ENCODE assay signal across 33 cellular contexts in the genomic region with DNA sequence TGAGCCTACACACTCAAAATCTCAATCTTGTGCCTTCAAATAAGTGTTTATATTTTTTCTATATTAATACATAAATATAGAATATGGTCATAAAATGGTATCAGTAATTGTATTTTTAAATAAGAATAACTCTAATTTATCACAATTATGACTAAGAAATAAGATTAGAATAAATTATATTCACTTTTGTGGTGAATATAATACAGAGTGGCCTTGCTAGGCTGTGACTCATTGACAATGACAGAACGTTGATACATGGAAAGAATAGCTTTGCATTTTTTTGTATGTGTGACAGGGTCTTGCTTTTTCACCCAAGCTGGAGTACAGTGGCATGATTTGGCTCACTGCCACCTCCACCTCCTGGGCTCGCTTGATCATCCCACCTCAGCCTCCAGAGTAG. TPM values are rescaled to one million over a fixed set of nuclear protein-coding genes. Genes with fewer than 3 reads are reported as not detected.
"Had no signal": no experiment of that assay in that cellular context is flagged by ENCODE, and none has a peak within 500 bp of the region (broad histone marks: within the 10 kb centered on the region; RNA-seq: fewer than 3 reads in every experiment).

No MANE protein-coding gene starts in this region.

- H3K4me1 Mint-ChIP-seq: activated CD4-positive, alpha-beta memory T cell treated with anti-CD3 and anti-CD28 coated beads, Interleukin-2, amount 10 ng/mL, durations not matched to agents 7 days and 5 days; activated CD8-positive, alpha-beta memory T cell treated with anti-CD3 and anti-CD28 coated beads, Interleukin-2, amount 10 ng/mL, durations not matched to agents 7 days and 5 days; activated naive CD4-positive, alpha-beta T cell treated with anti-CD3 and anti-CD28 coated beads, Interleukin-2, amount 10 ng/mL, durations not matched to agents 7 days and 5 days; activated naive CD8-positive, alpha-beta T cell treated with anti-CD3 and anti-CD28 coated beads, Interleukin-2, amount 50 U/mL, for 24 hours; central memory CD8-positive, alpha-beta T cell had no signal

- H3K4me2 ChIP-seq: PC-9 had no signal

- H3K4me3 Mint-ChIP-seq: activated CD4-positive, alpha-beta memory T cell treated with anti-CD3 and anti-CD28 coated beads, Interleukin-2, amount 10 ng/mL, durations not matched to agents 7 days and 5 days; activated CD8-positive, alpha-beta memory T cell treated with anti-CD3 and anti-CD28 coated beads, Interleukin-2, amount 10 ng/mL, durations not matched to agents 7 days and 5 days; activated naive CD4-positive, alpha-beta T cell treated with anti-CD3 and anti-CD28 coated beads, Interleukin-2, amount 10 ng/mL, durations not matched to agents 7 days and 5 days; activated naive CD8-positive, alpha-beta T cell; activated naive CD8-positive, alpha-beta T cell treated with anti-CD3 and anti-CD28 coated beads, Interleukin-2, amount 50 U/mL, for 24 hours; central memory CD8-positive, alpha-beta T cell; T-helper 1 cell treated with Interleukin-12 subunit alpha and Interleukin-12 subunit beta and Interleukin-4 antibody, amounts not matched to agents 30 μg/mL and 1 μg/mL, for 36 hours; T-helper 2 cell treated with Interferon-gamma antibody and Interleukin-4, amounts not matched to agents 5 μg/mL and 100 μg/mL, for 36 hours had no signal

- H3K27me3 Mint-ChIP-seq: activated CD4-positive, alpha-beta memory T cell treated with anti-CD3 and anti-CD28 coated beads, Interleukin-2, amount 10 ng/mL, durations not matched to agents 7 days and 5 days; activated CD8-positive, alpha-beta memory T cell treated with anti-CD3 and anti-CD28 coated beads, Interleukin-2, amount 10 ng/mL, durations not matched to agents 7 days and 5 days; activated naive CD4-positive, alpha-beta T cell treated with anti-CD3 and anti-CD28 coated beads, Interleukin-2, amount 10 ng/mL, durations not matched to agents 7 days and 5 days; activated naive CD8-positive, alpha-beta T cell; activated naive CD8-positive, alpha-beta T cell treated with anti-CD3 and anti-CD28 coated beads, Interleukin-2, amount 50 U/mL, for 24 hours; central memory CD8-positive, alpha-beta T cell had no signal

- H3K4me3 ChIP-seq: cardiac muscle cell, colonic mucosa, PC-9 had no signal

- FAIRE-seq: RCC 7860 had no signal

- H3K36me3 ChIP-seq: cardiac muscle cell, colonic mucosa had no signal

- H3K27me3 ChIP-seq: cardiac muscle cell, colonic mucosa had no signal

- H3K36me3 Mint-ChIP-seq: activated CD8-positive, alpha-beta memory T cell treated with anti-CD3 and anti-CD28 coated beads, Interleukin-2, amount 10 ng/mL, durations not matched to agents 7 days and 5 days; activated naive CD4-positive, alpha-beta T cell treated with anti-CD3 and anti-CD28 coated beads, Interleukin-2, amount 10 ng/mL, durations not matched to agents 7 days and 5 days; activated naive CD8-positive, alpha-beta T cell had no signal

- ATAC-seq: activated CD8-positive, alpha-beta memory T cell treated with anti-CD3 and anti-CD28 coated beads, Interleukin-2, amount 10 ng/mL, durations not matched to agents 7 days and 5 days; activated naive CD8-positive, alpha-beta T cell treated with anti-CD3 and anti-CD28 coated beads, Interleukin-2, amount 50 U/mL, for 24 hours had no signal

- H3K27ac ChIP-seq: cardiac muscle cell, colonic mucosa, PC-9, VCaP had no signal

- H3K27ac Mint-ChIP-seq: activated CD4-positive, alpha-beta memory T cell treated with anti-CD3 and anti-CD28 coated beads, Interleukin-2, amount 10 ng/mL, durations not matched to agents 7 days and 5 days; activated CD8-positive, alpha-beta memory T cell treated with anti-CD3 and anti-CD28 coated beads, Interleukin-2, amount 10 ng/mL, durations not matched to agents 7 days and 5 days; activated naive CD4-positive, alpha-beta T cell treated with anti-CD3 and anti-CD28 coated beads, Interleukin-2, amount 10 ng/mL, durations not matched to agents 7 days and 5 days; activated naive CD8-positive, alpha-beta T cell; activated naive CD8-positive, alpha-beta T cell treated with anti-CD3 and anti-CD28 coated beads, Interleukin-2, amount 50 U/mL, for 24 hours; T-helper 1 cell treated with Interleukin-12 subunit alpha and Interleukin-12 subunit beta and Interleukin-4 antibody, amounts not matched to agents 30 μg/mL and 1 μg/mL, for 36 hours; T-helper 2 cell treated with Interferon-gamma antibody and Interleukin-4, amounts not matched to agents 5 μg/mL and 100 μg/mL, for 36 hours had no signal

- H2AFZ ChIP-seq: PC-9 had no signal

- H3K9me3 ChIP-seq: colonic mucosa had no signal

- DNase-seq: activated CD4-positive, alpha-beta memory T cell treated with anti-CD3 and anti-CD28 coated beads, Interleukin-2, amount 10 ng/mL, durations not matched to agents 7 days and 5 days; activated CD4-positive, alpha-beta T cell treated with anti-CD3 and anti-CD28 coated beads for 1 hour; activated CD4-positive, alpha-beta T cell treated with anti-CD3 and anti-CD28 coated beads for 48 hours; activated CD4-positive, CD25-positive, alpha-beta regulatory T cell; activated CD8-positive, alpha-beta memory T cell treated with anti-CD3 and anti-CD28 coated beads for 24 hours; activated CD8-positive, alpha-beta memory T cell treated with anti-CD3 and anti-CD28 coated beads, Interleukin-2, amount 10 ng/mL, durations not matched to agents 7 days and 5 days; activated CD8-positive, alpha-beta memory T cell treated with anti-CD3 and anti-CD28 coated beads, Interleukin-2, amount 50 U/mL, for 48 hours; activated effector memory CD4-positive, alpha-beta T cell treated with Interleukin-2 at 50 U/mL for 16 hours; activated naive CD4-positive, alpha-beta T cell treated with anti-CD3 and anti-CD28 coated beads, Interleukin-2, amount 10 ng/mL, durations not matched to agents 7 days and 5 days; activated naive CD8-positive, alpha-beta T cell treated with anti-CD3 and anti-CD28 coated beads, Interleukin-2, amount 50 U/mL, for 24 hours; activated T-cell treated with anti-CD3 and anti-CD28 coated beads, Interleukin-2, amount 50 U/mL, for 48 hours; amniotic stem cell; aorta; colonic mucosa; Kasumi-1; MM.1S; MV-4-11; NCI-H1092; NCI-H1436 treated with DMSO at 0.1 percent for 48 hours; NCI-H1694 treated with DMSO at 0.1 percent for 48 hours; NCI-H2029; NCI-H345; NCI-H524 treated with DMSO at 0.1 percent for 48 hours; NK-92 treated with Interleukin-12 subunit alpha and Interleukin-12 subunit beta, amount 100 ng/mL, for 24 hours; PC-9; Right ventricle myocardium superior had no signal

- H3K9me3 Mint-ChIP-seq: activated CD4-positive, alpha-beta memory T cell treated with anti-CD3 and anti-CD28 coated beads, Interleukin-2, amount 10 ng/mL, durations not matched to agents 7 days and 5 days; activated naive CD4-positive, alpha-beta T cell treated with anti-CD3 and anti-CD28 coated beads, Interleukin-2, amount 10 ng/mL, durations not matched to agents 7 days and 5 days; activated naive CD8-positive, alpha-beta T cell treated with anti-CD3 and anti-CD28 coated beads, Interleukin-2, amount 50 U/mL, for 24 hours; T-helper 1 cell treated with Interleukin-12 subunit alpha and Interleukin-12 subunit beta and Interleukin-4 antibody, amounts not matched to agents 30 μg/mL and 1 μg/mL, for 36 hours; T-helper 2 cell treated with Interferon-gamma antibody and Interleukin-4, amounts not matched to agents 5 μg/mL and 100 μg/mL, for 36 hours had no signal

- H3K4me1 ChIP-seq: colonic mucosa had no signal

RNA-seq across cellular contexts. Expression of gene PCLO, which starts 47.8 kb away (rescaled TPM):
- total RNA-seq: activated CD4-positive, alpha-beta memory T cell treated with anti-CD3 and anti-CD28 coated beads, Interleukin-2, amount 10 ng/mL, durations not matched to agents 7 days and 5 days; activated CD8-positive, alpha-beta memory T cell treated with anti-CD3 and anti-CD28 coated beads, Interleukin-2, amount 10 ng/mL, durations not matched to agents 7 days and 5 days had no signal
